In genomic region chr5:79771387-79771786, GRCh38 we compare ENCODE assay signal across 20 cellular contexts.
DNase-seq lines count a peak whose midpoint lies in the region; ATAC-seq, FAIRE-seq and TF ChIP-seq lines count a peak whose summit lies in the region.
"Had no signal": no experiment of that assay in that cellular context is flagged by ENCODE, and none has a peak within 500 bp of the region (broad histone marks: within the 10 kb centered on the region; RNA-seq: fewer than 3 reads in every experiment).

No MANE protein-coding gene starts in this region.

- FAIRE-seq in urothelium cell line (lab: Jason Lieb, UNC), result no peak
- FAIRE-seq: A204.1, GM12892 had no signal

- TF ChIP-seq POLR2A in heart left ventricle (IDR thresholded peaks at IDR 0.05), result no peak

- H3K27ac ChIP-seq in heart left ventricle (peak overlapping the region in 5 of 12 donors; percentile 1 to 47 (median 13)), left ventricle myocardium inferior (replicated peaks) (no peak overlapping the region)
- H3K27ac ChIP-seq: esophagus squamous epithelium, left lung, neutrophil, RWPE1 had no signal

- H3K36me3 ChIP-seq in heart left ventricle (peaks cover 0 to 84% (median 16%) of the 10 kb centered on the region in 9 donors), left ventricle myocardium inferior (peaks cover 40% of the 10 kb centered on the region)
- H3K36me3 ChIP-seq: esophagus squamous epithelium, left lung, neutrophil had no signal

- TF ChIP-seq CTCF in heart left ventricle (IDR thresholded peaks at IDR 0.05), result no peak
- no peak for TF ChIP-seq CTCF in left ventricle myocardium inferior (IDR thresholded peaks at IDR 0.05; ENCODE audit: borderline replicate concordance)

- H3K4me3 ChIP-seq in heart left ventricle, result no peak overlapping the region
- H3K4me3 ChIP-seq in left ventricle myocardium inferior, result no peak overlapping the region
- H3K4me3 ChIP-seq: esophagus squamous epithelium, left lung had no signal

- 47 to 60% (median 53%) methylated on average over 2 of the region's 2 CpGs for WGBS in heart left ventricle, 4 donors

- no peaks in the 10 kb centered on the region for H3K27me3 ChIP-seq in heart left ventricle
- H3K27me3 ChIP-seq in left ventricle myocardium inferior (ENCODE audit: low read depth), result no peaks in the 10 kb centered on the region
- H3K27me3 ChIP-seq: esophagus squamous epithelium, left lung, neutrophil had no signal

- peak in 3 of 4 donors; percentile 39 to 53 (median 48) for ATAC-seq in heart left ventricle
- no peak for ATAC-seq in GM18502 (IDR thresholded peaks at IDR 0.05; ENCODE audit: poor library complexity, unreplicated experiment)
- ATAC-seq: left lung had no signal

- no peak for DNase-seq in heart left ventricle
- DNase-seq in left ventricle myocardium inferior, result no peak
- DNase-seq in T1000 (lab: John Stamatoyannopoulos, UW), result peak; percentile 51
- peak; percentile 11 for DNase-seq in hepatic stellate cell (ENCODE audit: low spot score)
- DNase-seq in urothelium cell line (ENCODE audit: low spot score), result peak; percentile 14
- no peak for DNase-seq in AML-193 (lab: John Stamatoyannopoulos, UW)
- no peak for DNase-seq in epidermal melanocyte (ENCODE audit: insufficient read length, low spot score)
- DNase-seq: activated naive CD4-positive, alpha-beta T cell treated with anti-CD3 and anti-CD28 coated beads, Interleukin-2, amount 10 ng/mL, durations not matched to agents 7 days and 5 days; cerebellar nuclear complex; DMS153; esophagus squamous epithelium; H9; left lung; NCI-H1417 treated with DMSO at 0.1 percent for 48 hours; NCI-H510A had no signal

- intact Hi-C loops in heart left ventricle (cut with DNase I), result no loop called here
- intact Hi-C loops in left ventricle myocardium inferior (cut with micrococcal nuclease), result no loop called here

- H3K4me1 ChIP-seq in heart left ventricle (peaks cover 0 to 24% (median 4%) of the 10 kb centered on the region in 12 donors), left ventricle myocardium inferior (peaks cover 7% of the 10 kb centered on the region)
- H3K4me1 ChIP-seq: esophagus squamous epithelium, left lung had no signal

- H3K9me3 ChIP-seq in heart left ventricle, result peaks cover 0 to 12% (median 0%) of the 10 kb centered on the region in 12 donors
- peaks cover 8% of the 10 kb centered on the region for H3K9me3 ChIP-seq in left ventricle myocardium inferior (replicated peaks)
- H3K9me3 ChIP-seq: left lung, neutrophil had no signal

Comparison
In these comparisons a context has a peak if more than half of its experiments do, and no peak if none do; other contexts are left out.
1. DNase-seq: peak in T1000 (single experiment), hepatic stellate cell (single experiment) and urothelium cell line (single experiment); none in heart left ventricle (0 of 5), left ventricle myocardium inferior (single experiment), AML-193 (0 of 2) and epidermal melanocyte (single experiment).